In genomic region chr11:75163917-75164316, GRCh38 we compare ENCODE assay signal across 1 cellular context.
TF ChIP-seq lines count a peak whose summit lies in the region.

No MANE protein-coding gene starts in this region.

TF ChIP-seq in IMR-90, 13 proteins besides CTCF, POLR2A, EP300 and RAD21 (continued from another document):
- no peak for TF ChIP-seq CHD1 (IDR thresholded peaks at IDR 0.05; ENCODE audit: low read depth, low read length)
